Comparison of ENCODE assay signal across 14 cellular contexts in the genomic region with DNA sequence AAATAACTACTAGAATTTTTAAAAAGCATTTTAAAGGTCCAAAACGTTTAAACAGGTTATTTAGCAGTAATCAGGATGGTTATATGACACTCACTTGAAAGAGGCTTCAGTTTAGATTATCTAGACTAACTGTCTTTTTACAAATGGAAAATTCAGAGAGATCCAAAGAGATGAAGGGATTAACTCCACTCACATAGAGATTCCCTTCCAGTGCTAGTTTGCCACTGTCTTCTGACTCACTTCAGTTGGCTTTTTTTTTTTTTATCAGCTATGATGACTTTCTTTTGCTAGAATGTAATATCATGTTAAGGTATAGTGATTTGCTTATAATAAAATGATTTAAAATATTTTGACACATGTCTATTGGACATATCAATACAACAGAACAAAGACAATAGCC. TPM values are rescaled to one million over a fixed set of nuclear protein-coding genes. Genes with fewer than 3 reads are reported as not detected.
DNase-seq lines count a peak whose midpoint lies in the region; ATAC-seq, FAIRE-seq and TF ChIP-seq lines count a peak whose summit lies in the region.
"Had no signal": no experiment of that assay in that cellular context is flagged by ENCODE, and none has a peak within 500 bp of the region (broad histone marks: within the 10 kb centered on the region; RNA-seq: fewer than 3 reads in every experiment).

No MANE protein-coding gene starts in this region.

- ATAC-seq in A549: peak; percentile 43 to 57; a peak in 3 of 6 replicates
- ATAC-seq in GM19463 (IDR thresholded peaks at IDR 0.05; ENCODE audit: unreplicated experiment): no peak

- FAIRE-seq in A549 (lab: Jason Lieb, UNC): no peak
- no peak for FAIRE-seq in GM12892 (lab: Jason Lieb, UNC)

- no peak for TF ChIP-seq CTCF in A549 (IDR thresholded peaks at IDR 0.05)
- no peak for TF ChIP-seq CTCF in PC-9 (conservative IDR thresholded peaks at IDR 0.05)
- TF ChIP-seq CTCF in brain microvascular endothelial cell (IDR thresholded peaks at IDR 0.05; ENCODE audit: low read depth, low read length, missing control alignments): no peak

- no peaks in the 10 kb centered on the region for H3K9me2 ChIP-seq in PC-9 (ENCODE audit: insufficient read depth)

- no peak for TF ChIP-seq RAD21 in A549 (conservative IDR thresholded peaks at IDR 0.05 in 1 of 2, IDR thresholded peaks at IDR 0.05 in 1 of 2)

- peaks cover 30% of the 10 kb centered on the region for H3F3A ChIP-seq in PC-9 (ENCODE audit: insufficient read depth, low read depth)

- CTCF ChIA-PET in A549 (lab: Yijun Ruan, JAX): no interaction called here
- CTCF ChIA-PET in PC-9 (lab: Charles Lee): no interaction called here

- no peak overlapping the region for H3K4me3 Mint-ChIP-seq in activated T-helper 1 cell treated with anti-CD3 and anti-CD28 coated beads, Interleukin-12 subunit alpha, Interleukin-12 subunit beta, Interleukin-2, Interleukin-4 antibody, amounts not matched to agents 30 ng/mL and 10 ng/mL and 1 ng/mL, durations not matched to agents 14 hours and 24 hours and 36 hours
- H3K4me3 Mint-ChIP-seq: CD4-positive, CD25-positive, alpha-beta regulatory T cell had no signal

- no peaks in the 10 kb centered on the region for H3K9me3 Mint-ChIP-seq in activated T-helper 1 cell treated with anti-CD3 and anti-CD28 coated beads, Interleukin-12 subunit alpha, Interleukin-12 subunit beta, Interleukin-2, Interleukin-4 antibody, amounts not matched to agents 30 ng/mL and 10 ng/mL and 1 ng/mL, durations not matched to agents 14 hours and 24 hours and 36 hours
- H3K9me3 Mint-ChIP-seq: CD4-positive, CD25-positive, alpha-beta regulatory T cell had no signal

- H3K4me1 ChIP-seq in A549: peaks cover 53% of the 10 kb centered on the region
- H3K4me1 ChIP-seq in HUES48 (ENCODE audit: control insufficient read depth, insufficient read depth, low read length): peaks cover 48% of the 10 kb centered on the region
- H3K4me1 ChIP-seq in PC-9 (replicated peaks; ENCODE audit: insufficient read depth): peaks cover 58% of the 10 kb centered on the region

- H3K27me3 ChIP-seq in HUES48 (ENCODE audit: control insufficient read depth, insufficient read depth, low read length): no peaks in the 10 kb centered on the region
- no peaks in the 10 kb centered on the region for H3K27me3 ChIP-seq in PC-9 (ENCODE audit: insufficient read depth, low read depth)
- no peaks in the 10 kb centered on the region for H3K27me3 ChIP-seq in brain microvascular endothelial cell (replicated peaks)

- H3K4me2 ChIP-seq in A549 (peak overlapping the region; percentile 59), PC-9 (peak overlapping the region; percentile 57; the same call in 1 of the 2 replicates)

- DNase-seq in A549 (ENCODE audit: low read depth in 1 of 2, low spot score in 1 of 2) (no peak), PC-9 (no peak), brain microvascular endothelial cell (no peak), GM12892 (ENCODE audit: insufficient read length) (no peak)
- no peak for DNase-seq in stimulated activated CD4-positive, alpha-beta T cell treated with anti-CD3 and anti-CD28 coated beads, Interleukin-4, amount 100 ng/mL, for 1 hour
- no peak for DNase-seq in activated T-helper 1 cell treated with anti-CD3 and anti-CD28 coated beads, Interleukin-12 subunit alpha, Interleukin-12 subunit beta, Interleukin-2, Interleukin-4 antibody, amounts not matched to agents 30 ng/mL and 10 ng/mL and 1 ng/mL, durations not matched to agents 14 hours and 24 hours and 36 hours (ENCODE audit: low spot score)
- DNase-seq: CD4-positive, CD25-positive, alpha-beta regulatory T cell; DMS79; GDM1; NCI-H1048; NCI-H1694 treated with DMSO at 0.1 percent for 48 hours; NCI-H774 had no signal

- no peak overlapping the region for H3K27ac Mint-ChIP-seq in activated T-helper 1 cell treated with anti-CD3 and anti-CD28 coated beads, Interleukin-12 subunit alpha, Interleukin-12 subunit beta, Interleukin-2, Interleukin-4 antibody, amounts not matched to agents 30 ng/mL and 10 ng/mL and 1 ng/mL, durations not matched to agents 14 hours and 24 hours and 36 hours
- H3K27ac Mint-ChIP-seq: CD4-positive, CD25-positive, alpha-beta regulatory T cell had no signal

- TF ChIP-seq POLR2A in A549 (IDR thresholded peaks at IDR 0.05; ENCODE audit: low read length) (no peak), GM12892 (IDR thresholded peaks at IDR 0.05; ENCODE audit: low read depth, low read length) (no peak)

- no peak overlapping the region for H3K9ac ChIP-seq in HUES48 (ENCODE audit: low read depth, low read length)

- POLR2A ChIA-PET in A549 (lab: Yijun Ruan, JAX) (no interaction called here), PC-9 (lab: Charles Lee; ENCODE audit: unreplicated experiment) (no interaction called here)

- intact Hi-C loops in PC-9 (cut with micrococcal nuclease; ENCODE audit: unreplicated experiment): loop anchor here (5.0 kb wide), 1 partner anchor 90 kb away; no protein-coding TSS in a partner anchor
- intact Hi-C loops in activated T-helper 1 cell treated with anti-CD3 and anti-CD28 coated beads, Interleukin-12 subunit alpha, Interleukin-12 subunit beta, Interleukin-2, Interleukin-4 antibody, amounts not matched to agents 30 ng/mL and 10 ng/mL and 1 ng/mL, durations not matched to agents 14 hours and 24 hours and 36 hours (cut with micrococcal nuclease): no loop called here

- H3K36me3 ChIP-seq in HUES48 (ENCODE audit: control insufficient read depth, insufficient read depth, low read length): no peaks in the 10 kb centered on the region; the same call in 1 of the 2 replicates
- H3K36me3 ChIP-seq in PC-9 (ENCODE audit: low read depth): no peaks in the 10 kb centered on the region
- no peaks in the 10 kb centered on the region for H3K36me3 ChIP-seq in brain microvascular endothelial cell (replicated peaks)

- H3K36me3 Mint-ChIP-seq in activated T-helper 1 cell treated with anti-CD3 and anti-CD28 coated beads, Interleukin-12 subunit alpha, Interleukin-12 subunit beta, Interleukin-2, Interleukin-4 antibody, amounts not matched to agents 30 ng/mL and 10 ng/mL and 1 ng/mL, durations not matched to agents 14 hours and 24 hours and 36 hours (ENCODE audit: low read depth): peaks cover 2% of the 10 kb centered on the region

- WGBS in A549 (ENCODE audit: missing lambda C conversion rate): 5% methylated on average over 1 of the region's 1 CpG

- no peak overlapping the region for H2AFZ ChIP-seq in PC-9

- H3K27me3 Mint-ChIP-seq in activated T-helper 1 cell treated with anti-CD3 and anti-CD28 coated beads, Interleukin-12 subunit alpha, Interleukin-12 subunit beta, Interleukin-2, Interleukin-4 antibody, amounts not matched to agents 30 ng/mL and 10 ng/mL and 1 ng/mL, durations not matched to agents 14 hours and 24 hours and 36 hours (ENCODE audit: insufficient read depth): no peaks in the 10 kb centered on the region
- H3K27me3 Mint-ChIP-seq: CD4-positive, CD25-positive, alpha-beta regulatory T cell had no signal

- BruUV-seq in PC-9 (replicated peaks; lab: Mats Ljungman, UMichigan): no TSS peak

- no peaks in the 10 kb centered on the region for H4K20me1 ChIP-seq in PC-9 (ENCODE audit: insufficient read depth)

- H3K9me3 ChIP-seq in A549: no peaks in the 10 kb centered on the region
- H3K9me3 ChIP-seq in HUES48 (ENCODE audit: control insufficient read depth, insufficient read depth, low read length): no peaks in the 10 kb centered on the region
- no peaks in the 10 kb centered on the region for H3K9me3 ChIP-seq in PC-9 (ENCODE audit: insufficient read depth, low read depth)

- H3K27ac ChIP-seq in A549 (no peak overlapping the region; a peak in 1 of 6 replicates), HUES48 (ENCODE audit: low read depth, low read length) (peak overlapping the region; percentile 48), PC-9 (peak overlapping the region; percentile 75), brain microvascular endothelial cell (peak overlapping the region; percentile 25)

- H3K4me3 ChIP-seq in A549 (no peak overlapping the region), HUES48 (ENCODE audit: low read depth, low read length) (no peak overlapping the region), PC-9 (0 out of 2 replicates have a peak overlapping the region, but pooled peaks have one; percentile 10), brain microvascular endothelial cell (ENCODE audit: low read depth, low read length) (no peak overlapping the region)

- in situ Hi-C loops in brain microvascular endothelial cell (cut with HindIII; ENCODE audit: low pct_ligation_motif_present, low sequenced_read_pairs): no loop called here

- peaks cover 8% of the 10 kb centered on the region for H3K4me1 Mint-ChIP-seq in activated T-helper 1 cell treated with anti-CD3 and anti-CD28 coated beads, Interleukin-12 subunit alpha, Interleukin-12 subunit beta, Interleukin-2, Interleukin-4 antibody, amounts not matched to agents 30 ng/mL and 10 ng/mL and 1 ng/mL, durations not matched to agents 14 hours and 24 hours and 36 hours (ENCODE audit: low read depth)

- no peak for TF ChIP-seq EP300 in A549 (IDR thresholded peaks at IDR 0.05)

- H3K79me2 ChIP-seq in PC-9 (ENCODE audit: low read depth): peaks cover 43% of the 10 kb centered on the region

TF ChIP-seq in A549, 52 proteins besides CTCF, POLR2A, EP300 and RAD21 (continues in another document):
- TF ChIP-seq CEBPB (IDR thresholded peaks at IDR 0.05): no peak
- TF ChIP-seq, protein P1, sequence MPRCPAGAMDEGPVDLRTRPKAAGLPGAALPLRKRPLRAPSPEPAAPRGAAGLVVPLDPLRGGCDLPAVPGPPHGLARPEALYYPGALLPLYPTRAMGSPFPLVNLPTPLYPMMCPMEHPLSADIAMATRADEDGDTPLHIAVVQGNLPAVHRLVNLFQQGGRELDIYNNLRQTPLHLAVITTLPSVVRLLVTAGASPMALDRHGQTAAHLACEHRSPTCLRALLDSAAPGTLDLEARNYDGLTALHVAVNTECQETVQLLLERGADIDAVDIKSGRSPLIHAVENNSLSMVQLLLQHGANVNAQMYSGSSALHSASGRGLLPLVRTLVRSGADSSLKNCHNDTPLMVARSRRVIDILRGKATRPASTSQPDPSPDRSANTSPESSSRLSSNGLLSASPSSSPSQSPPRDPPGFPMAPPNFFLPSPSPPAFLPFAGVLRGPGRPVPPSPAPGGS (IDR thresholded peaks at IDR 0.05): no peak
- TF ChIP-seq RNF2 (IDR thresholded peaks at IDR 0.05; ENCODE audit: borderline replicate concordance, low read depth): no peak
- no peak for TF ChIP-seq FOXS1 (CRISPR knock-in tag; IDR thresholded peaks at IDR 0.05)
- no peak for TF ChIP-seq ZNF302 (CRISPR knock-in tag; IDR thresholded peaks at IDR 0.05)
- no peak for TF ChIP-seq POLR2AphosphoS2 (conservative IDR thresholded peaks at IDR 0.05; ENCODE audit: low read length)

RNA-seq across cellular contexts. Expression of a gene that starts 43.8 kb away (rescaled TPM):
- polyA plus RNA-seq in A549 (2011; rRNA removed): 57.1 and 63.6 TPM in 2 replicates
- 8.1 and 8.2 TPM in 2 replicates for polyA plus RNA-seq in A549 (2012; cell fraction: cytosol; rRNA removed)
- 7.7 and 9.7 TPM in 2 replicates for polyA plus RNA-seq in A549 (2012; cell fraction: nucleus; rRNA removed)
- 28.2 to 30.9 TPM (median 28.8 TPM) in 3 replicates for polyA plus RNA-seq in A549 (2017; fragmentation: RNase III; extraction: RNeasy Plus Mini Kit Qiagen cat#74134 plus additional on column Dnase treatment)
- 35.5 and 37.1 TPM in 2 replicates for polyA minus RNA-seq in A549 (2011; rRNA and poly(A)+ RNA removed)
- total RNA-seq in PC-9 (2021): 57.2 and 72.5 TPM in 2 replicates
- 15.1 TPM for polyA plus RNA-seq in GM12892 (2012; ENCODE audit: missing spikeins)
- total RNA-seq in activated T-helper 1 cell treated with anti-CD3 and anti-CD28 coated beads, Interleukin-12 subunit alpha, Interleukin-12 subunit beta, Interleukin-2, Interleukin-4 antibody, amounts not matched to agents 30 ng/mL and 10 ng/mL and 1 ng/mL, durations not matched to agents 14 hours and 24 hours and 36 hours: 24.6 and 30.5 TPM in 2 replicates

Comparison
In these comparisons a context has a peak if more than half of its experiments do, and no peak if none do; other contexts are left out.
1. H3K27ac ChIP-seq: peak in HUES48 (single experiment), PC-9 (single experiment) and brain microvascular endothelial cell (single experiment); none in A549 (0 of 2).